8 cellular contexts compared by ENCODE assay signal in genomic region chr19:55340144-55340783, GRCh38.
DNase-seq lines count a peak whose midpoint lies in the region; ATAC-seq and TF ChIP-seq lines count a peak whose summit lies in the region.

No MANE protein-coding gene starts in this region.

- peak overlapping the region; percentile 87 for H3K4me2 ChIP-seq in OCI-LY3 (ENCODE audit: low read length)

- peaks cover 8% of the 10 kb centered on the region; the same call in 1 of the 2 replicates for H3K27me3 ChIP-seq in OCI-LY3 (ENCODE audit: low read depth, low read length)
- no peaks in the 10 kb centered on the region for H3K27me3 ChIP-seq in duodenal mucosa (ENCODE audit: control insufficient read depth in 1 of 2, insufficient read depth in 2 of 2, low read length in 2 of 2)

- H3K36me3 Mint-ChIP-seq in nephron (ENCODE audit: low read depth): peaks cover 12% of the 10 kb centered on the region

- H3K27me3 Mint-ChIP-seq in nephron (ENCODE audit: low read depth): peaks cover 4% of the 10 kb centered on the region

- H3K4me3 ChIP-seq in OCI-LY3 (ENCODE audit: low read length): peak overlapping the region; percentile 96
- peak overlapping the region; percentile 80 to 84 for H3K4me3 ChIP-seq in duodenal mucosa (ENCODE audit: low read depth in 1 of 2, low read length in 2 of 2)

- peaks cover 9% of the 10 kb centered on the region; the same call in 1 of the 2 replicates for H3K4me1 ChIP-seq in OCI-LY3 (ENCODE audit: low read length)
- H3K4me1 ChIP-seq in duodenal mucosa (ENCODE audit: control insufficient read depth in 1 of 2, insufficient read depth in 2 of 2, low read length in 2 of 2): peaks cover 7 to 20% of the 10 kb centered on the region in 2 donors

- H3K27ac ChIP-seq in OCI-LY3 (ENCODE audit: low read length) (peak overlapping the region; percentile 34), duodenal mucosa (ENCODE audit: low read depth, low read length) (peak overlapping the region; percentile 67)

- H3K9ac ChIP-seq in OCI-LY3 (ENCODE audit: low read length): peak overlapping the region; percentile 94
- H3K9ac ChIP-seq in duodenal mucosa (ENCODE audit: low read depth in 1 of 2, low read length in 2 of 2): peak overlapping the region; percentile 98

- peak overlapping the region; percentile 90 to 98 (median 94) for H3K4me3 Mint-ChIP-seq in nephron

- H2AFZ ChIP-seq in OCI-LY3 (ENCODE audit: low read depth, low read length): no peak overlapping the region

- H3K27ac Mint-ChIP-seq in nephron: peak overlapping the region; percentile 80 to 98 (median 81)

- peaks cover 8% of the 10 kb centered on the region; the same call in 1 of the 2 replicates for H3K79me2 ChIP-seq in OCI-LY3 (ENCODE audit: low read length)

- no peaks in the 10 kb centered on the region for H4K20me1 ChIP-seq in OCI-LY3 (ENCODE audit: insufficient read depth, low read length)

- no peaks in the 10 kb centered on the region for H3K9me3 Mint-ChIP-seq in nephron

- H3K36me3 ChIP-seq in OCI-LY3 (replicated peaks; ENCODE audit: low read depth, low read length) (peaks cover 5% of the 10 kb centered on the region), duodenal mucosa (ENCODE audit: control insufficient read depth in 1 of 2, insufficient read depth in 2 of 2, low read length in 2 of 2) (peaks cover 5 to 12% of the 10 kb centered on the region in 2 donors)

- H3K9me3 ChIP-seq in OCI-LY3 (ENCODE audit: insufficient read depth, low read length) (no peaks in the 10 kb centered on the region), duodenal mucosa (ENCODE audit: control insufficient read depth in 1 of 2, low read length in 2 of 2) (no peaks in the 10 kb centered on the region)

- no peak for ATAC-seq in HG03025 (IDR thresholded peaks at IDR 0.05; ENCODE audit: low FRiP score, unreplicated experiment)

- H3K4me1 Mint-ChIP-seq in nephron: peaks cover 19% of the 10 kb centered on the region

- peak; percentile 40 for DNase-seq in ELR (ENCODE audit: low read depth)
- DNase-seq in AG20443 (ENCODE audit: low spot score): no peak
- no peak for DNase-seq in NCI-H524 treated with DMSO at 0.1 percent for 48 hours (lab: John Stamatoyannopoulos, UW)
- no peak for DNase-seq in stimulated activated naive CD4-positive, alpha-beta T cell treated with Interleukin-2 at 50 U/mL for 16 hours (lab: John Stamatoyannopoulos, UW)

- TF ChIP-seq CTCF in OCI-LY3 (IDR thresholded peaks at IDR 0.05; ENCODE audit: low read depth, low read length) (no peak), nephron (IDR thresholded peaks at IDR 0.05; ENCODE audit: unreplicated experiment in 3 of 3) (no peak)
